In genomic region chr2:190662754-190663153, GRCh38 we compare ENCODE assay signal across 1 cellular context.
TF ChIP-seq lines count a peak whose summit lies in the region.

No MANE protein-coding gene starts in this region.

TF ChIP-seq in HEK293, 187 proteins besides CTCF, POLR2A, EP300 and RAD21 (continued from another document):
- 0 out of 2 replicates have a peak, but pooled peaks have one; percentile 22 for TF ChIP-seq ZIC2 (tag by site-specific recombination; IDR thresholded peaks at IDR 0.05)
- no peak for TF ChIP-seq ELK4 (IDR thresholded peaks at IDR 0.05; ENCODE audit: borderline replicate concordance, low read depth, low read length)
- no peak for TF ChIP-seq IKZF3 (tag by site-specific recombination; IDR thresholded peaks at IDR 0.05)
